In the genomic region with DNA sequence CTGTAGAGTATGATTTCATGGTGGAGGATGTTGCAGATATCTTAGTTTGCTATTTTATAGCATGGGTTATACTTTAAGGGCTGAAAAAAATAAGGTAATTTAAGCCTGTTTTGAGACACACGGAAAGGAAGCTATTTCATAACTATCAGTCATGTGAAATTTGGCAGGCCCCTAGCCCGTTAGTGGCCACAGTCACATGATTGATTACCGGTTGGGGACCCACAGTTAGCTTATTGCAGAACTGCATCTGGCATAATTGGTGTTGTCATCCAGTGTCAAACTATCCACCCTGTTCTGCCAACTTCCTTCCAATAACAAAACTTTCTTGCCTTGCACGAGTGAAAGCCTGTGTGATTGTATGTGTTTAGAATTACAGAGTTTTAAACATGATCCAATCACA, we compare ENCODE assay signal across 13 cellular contexts. TPM values are rescaled to one million over a fixed set of nuclear protein-coding genes. Genes with fewer than 3 reads are reported as not detected.
DNase-seq lines count a peak whose midpoint lies in the region; ATAC-seq and TF ChIP-seq lines count a peak whose summit lies in the region.
"Had no signal": no experiment of that assay in that cellular context is flagged by ENCODE, and none has a peak within 500 bp of the region (broad histone marks: within the 10 kb centered on the region; RNA-seq: fewer than 3 reads in every experiment).

No MANE protein-coding gene starts in this region.

- 19 to 22% methylated on average over 4 of the region's 4 CpGs for WGBS in heart right ventricle, 2 donors
- 11 to 15% (median 12%) methylated on average over 4 of the region's 4 CpGs for WGBS in psoas muscle, 3 donors

- no peaks in the 10 kb centered on the region for H3K9me3 ChIP-seq in heart right ventricle
- no peaks in the 10 kb centered on the region for H3K9me3 ChIP-seq in psoas muscle
- H3K9me3 ChIP-seq: BE2C had no signal

- ATAC-seq in heart right ventricle (peak in 7 of 8 donors; percentile 37 to 80 (median 64)), psoas muscle (peak; percentile 72 to 83 (median 74)), HG02798 (IDR thresholded peaks at IDR 0.05; ENCODE audit: poor library complexity, unreplicated experiment) (no peak)

- DNase-seq in CD1c-positive myeloid dendritic cell (ENCODE audit: extremely low spot score) (peak; percentile 76), SKM-1 treated with dmso at 0.1 percent for 144 hours (lab: John Stamatoyannopoulos, UW; ENCODE audit: unreplicated experiment) (peak; percentile 92), heart right ventricle (no peak), psoas muscle (peak; percentile 28 to 64), occipital lobe (lab: John Stamatoyannopoulos, UW) (no peak), NCI-H2081 treated with DMSO at 0.1 percent for 48 hours (lab: John Stamatoyannopoulos, UW) (no peak), NCI-H187 treated with DMSO at 0.1 percent for 48 hours (lab: John Stamatoyannopoulos, UW) (no peak)
- DNase-seq: activated naive CD8-positive, alpha-beta T cell treated with anti-CD3 and anti-CD28 coated beads, Interleukin-2, amount 10 ng/mL, durations not matched to agents 7 days and 5 days; BE2C; hippocampal formation; midbrain; NCI-H1694 had no signal

- intact Hi-C loops in heart right ventricle (cut with DNase I) (no loop called here), psoas muscle (cut with DNase I) (no loop called here)

- TF ChIP-seq CTCF in heart right ventricle (IDR thresholded peaks at IDR 0.05) (no peak), psoas muscle (IDR thresholded peaks at IDR 0.05) (no peak)

- H3K4me1 ChIP-seq in heart right ventricle (peaks cover 0 to 90% (median 78%) of the 10 kb centered on the region in 9 donors), psoas muscle (peaks cover 68% of the 10 kb centered on the region)

- H3K36me3 ChIP-seq in heart right ventricle = peaks cover 0 to 24% (median 0%) of the 10 kb centered on the region in 9 donors
- no peaks in the 10 kb centered on the region for H3K36me3 ChIP-seq in psoas muscle (ENCODE audit: insufficient read depth in 1 of 2, low read depth in 1 of 2)
- H3K36me3 ChIP-seq: BE2C had no signal

- no peaks in the 10 kb centered on the region for H3K27me3 ChIP-seq in heart right ventricle
- H3K27me3 ChIP-seq in psoas muscle (ENCODE audit: insufficient read depth in 3 of 3, low read length in 2 of 3) = no peaks in the 10 kb centered on the region
- H3K27me3 ChIP-seq: BE2C had no signal

- H3K27ac ChIP-seq in heart right ventricle (peak overlapping the region in 4 of 10 donors; percentile 6 to 28 (median 17)), psoas muscle (peak overlapping the region; percentile 37)

- no peak overlapping the region for H3K4me3 ChIP-seq in heart right ventricle
- no peak overlapping the region for H3K4me3 ChIP-seq in psoas muscle

RNA-seq across cellular contexts. Expression of gene FNDC3B, which starts 35.2 kb away (rescaled TPM):
- total RNA-seq in heart right ventricle = 100 to 1,000 TPM in 2 of 10 donors, 10 to 100 TPM in 8; 65.6 to 118 (median 89.0) TPM
- polyA plus RNA-seq in heart right ventricle = 10 to 100 TPM in 1 of 2 donors, 1 to 10 TPM in 1; 9.7 to 17.1 TPM
- 100 to 1,000 TPM in 1 of 4 donors, 10 to 100 TPM in 3; 50.8 to 133 (median 74.1) TPM for total RNA-seq in psoas muscle
- 10 to 100 TPM; 12.4 to 30.8 (median 19.4) TPM for polyA plus RNA-seq in psoas muscle
- total RNA-seq in occipital lobe = 19.3 TPM

Comparison
In these comparisons a context has a peak if more than half of its experiments do, and no peak if none do; other contexts are left out.
1. DNase-seq: peak in CD1c-positive myeloid dendritic cell (single experiment), SKM-1 treated with dmso at 0.1 percent for 144 hours (single experiment) and psoas muscle (2 of 2); none in heart right ventricle (0 of 2), occipital lobe (single experiment), NCI-H2081 treated with DMSO at 0.1 percent for 48 hours (single experiment) and NCI-H187 treated with DMSO at 0.1 percent for 48 hours (single experiment).